8 cellular contexts compared by ENCODE assay signal in genomic region chr10:30783939-30784500, GRCh38.
DNase-seq lines count a peak whose midpoint lies in the region; ATAC-seq, FAIRE-seq and TF ChIP-seq lines count a peak whose summit lies in the region.

No MANE protein-coding gene starts in this region.

- H3K36me3 ChIP-seq in HepG2 (replicated peaks in 1 of 2; ENCODE audit: control insufficient read depth in 1 of 2, insufficient read depth in 2 of 2, low read length in 2 of 2), result no peaks in the 10 kb centered on the region

- H3K9ac ChIP-seq in HepG2 (ENCODE audit: insufficient read depth, low read depth, low read length), result no peak overlapping the region

- TF ChIP-seq POLR2A in HepG2 (IDR thresholded peaks at IDR 0.05; ENCODE audit: insufficient read depth in 1 of 2, low read depth in 2 of 2, low read length in 2 of 2), result no peak

- H3K36me3 Mint-ChIP-seq in activated CD4-positive, alpha-beta memory T cell treated with anti-CD3 and anti-CD28 coated beads, Interleukin-2, amount 10 ng/mL, durations not matched to agents 7 days and 5 days (ENCODE audit: low read depth), result no peaks in the 10 kb centered on the region

- H3K27ac ChIP-seq in dorsolateral prefrontal cortex (peak overlapping the region; percentile 80 to 99 (median 98)), HepG2 (ENCODE audit: extremely low read length, insufficient read depth, low read length) (no peak overlapping the region)

- no peak for FAIRE-seq in HepG2 (lab: Jason Lieb, UNC)

- peak; percentile 70 for DNase-seq in GM04504 (ENCODE audit: low read depth)
- peak; percentile 44 for DNase-seq in NCI-H748 treated with DMSO at 0.1 percent for 48 hours (lab: John Stamatoyannopoulos, UW)
- peak; percentile 88 for DNase-seq in activated CD4-positive, alpha-beta memory T cell treated with anti-CD3 and anti-CD28 coated beads, Interleukin-2, amount 10 ng/mL, durations not matched to agents 7 days and 5 days
- peak; percentile 76 to 94 (median 86) for DNase-seq in dorsolateral prefrontal cortex
- peak; percentile 22 for DNase-seq in HepG2 (ENCODE audit: low spot score)
- peak; percentile 85 to 86 for DNase-seq in stimulated activated CD4-positive, alpha-beta T cell treated with anti-CD3 and anti-CD28 coated beads, Interleukin-2, amount 100 ng/mL, for 24 hours

- ATAC-seq in HG03103 (IDR thresholded peaks at IDR 0.05; ENCODE audit: low read depth, unreplicated experiment), result peak; percentile 47
- ATAC-seq in HepG2, result peak; percentile 90
- ATAC-seq in HG03457 (IDR thresholded peaks at IDR 0.05; ENCODE audit: unreplicated experiment), result no peak

- peaks cover 5% of the 10 kb centered on the region; the same call in 1 of the 2 replicates for H4K20me1 ChIP-seq in HepG2 (ENCODE audit: insufficient read depth, low read length)

- POLR2A ChIA-PET in activated CD4-positive, alpha-beta memory T cell treated with anti-CD3 and anti-CD28 coated beads, Interleukin-2, amount 10 ng/mL, durations not matched to agents 7 days and 5 days (lab: Charles Lee), result interaction anchor here (0.5 to 3.2 kb wide), 12 partner anchors 38 to 1024 kb away, joined by 3 to 20 read pairs (median 3); partner anchors contain the start of genes ZEB1 and ZNF438
- POLR2A ChIA-PET in HepG2 (lab: Yijun Ruan, JAX), result no interaction called here

- no peak overlapping the region for H2AFZ ChIP-seq in HepG2 (ENCODE audit: low read length)

- BruUV-seq in HepG2 (replicated peaks; lab: Mats Ljungman, UMichigan), result no TSS peak

- peak; percentile 75 for TF ChIP-seq RAD21 in HepG2 (CRISPR knock-in tag; IDR thresholded peaks at IDR 0.05)

- TF ChIP-seq CTCF in dorsolateral prefrontal cortex (IDR thresholded peaks at IDR 0.05 in 54 of 56, conservative IDR thresholded peaks at IDR 0.05 in 2 of 56; ENCODE audit: low read depth in 1 of 56, partially characterized antibody in 56 of 56) (peak; percentile 47 to 93 (median 82)), HepG2 (CRISPR knock-in tag; IDR thresholded peaks at IDR 0.05) (peak; percentile 86)

- peak overlapping the region; percentile 79 for H3K27ac Mint-ChIP-seq in activated CD4-positive, alpha-beta memory T cell treated with anti-CD3 and anti-CD28 coated beads, Interleukin-2, amount 10 ng/mL, durations not matched to agents 7 days and 5 days

- no peaks in the 10 kb centered on the region for H3K9me3 ChIP-seq in HepG2 (ENCODE audit: low read length)

- H3K4me2 ChIP-seq in HepG2 (ENCODE audit: low read depth, low read length), result 0 out of 2 replicates have a peak overlapping the region, but pooled peaks have one; percentile 7

- no peak for TF ChIP-seq EP300 in HepG2 (IDR thresholded peaks at IDR 0.05; ENCODE audit: low read depth in 2 of 2, low read length in 2 of 2)
- TF ChIP-seq EP300 in HepG2 (CRISPR knock-in tag; IDR thresholded peaks at IDR 0.05; ENCODE audit: borderline replicate concordance), result no peak

- in situ Hi-C loops in HepG2 (cut with HindIII; ENCODE audit: extremely low pct_ligation_motif_present, low pct_unique_long_range_greater_than_20kb), result loop anchor here (10.0 to 25.0 kb wide), 2 partner anchors 701 to 978 kb away; no protein-coding TSS in a partner anchor

- no peaks in the 10 kb centered on the region for H3K27me3 ChIP-seq in dorsolateral prefrontal cortex
- peaks cover 0 to 62% of the 10 kb centered on the region in 2 experiments; a peak in 4 of 5 replicates for H3K27me3 ChIP-seq in HepG2 (ENCODE audit: control insufficient read depth in 1 of 2, insufficient read depth in 2 of 2, low read length in 2 of 2)

- peak overlapping the region; percentile 73 for H3K4me3 Mint-ChIP-seq in activated CD4-positive, alpha-beta memory T cell treated with anti-CD3 and anti-CD28 coated beads, Interleukin-2, amount 10 ng/mL, durations not matched to agents 7 days and 5 days

- WGBS in HepG2 (ENCODE audit: low lambda C conversion rate), result 30% methylated on average over 18 of the region's 18 CpGs

- H3K4me3 ChIP-seq in dorsolateral prefrontal cortex, result peak overlapping the region; percentile 48 to 89 (median 79)
- H3K4me3 ChIP-seq in HepG2 (replicated peaks in 1 of 3; ENCODE audit: insufficient read depth in 1 of 3, low read depth in 2 of 3, low read length in 3 of 3), result no peak overlapping the region

- peaks cover 33% of the 10 kb centered on the region for H3K4me1 Mint-ChIP-seq in activated CD4-positive, alpha-beta memory T cell treated with anti-CD3 and anti-CD28 coated beads, Interleukin-2, amount 10 ng/mL, durations not matched to agents 7 days and 5 days

- peaks cover 4% of the 10 kb centered on the region for H3K27me3 Mint-ChIP-seq in activated CD4-positive, alpha-beta memory T cell treated with anti-CD3 and anti-CD28 coated beads, Interleukin-2, amount 10 ng/mL, durations not matched to agents 7 days and 5 days

- H3K4me1 ChIP-seq in HepG2 (ENCODE audit: insufficient read depth, low read length), result 0 out of 2 replicates have a peak, but pooled peaks cover 7% of the 10 kb centered on the region

- H3K9me3 Mint-ChIP-seq in activated CD4-positive, alpha-beta memory T cell treated with anti-CD3 and anti-CD28 coated beads, Interleukin-2, amount 10 ng/mL, durations not matched to agents 7 days and 5 days, result no peaks in the 10 kb centered on the region

- CTCF ChIA-PET in activated CD4-positive, alpha-beta memory T cell treated with anti-CD3 and anti-CD28 coated beads, Interleukin-2, amount 10 ng/mL, durations not matched to agents 7 days and 5 days (lab: Charles Lee), result interaction anchor here (0.6 to 4.6 kb wide), 35 partner anchors 13 to 1025 kb away, joined by 3 to 29 read pairs (median 4); partner anchors contain the start of gene ZNF438
- CTCF ChIA-PET in HepG2 (lab: Yijun Ruan, JAX; ENCODE audit: low intra/inter-chr PET ratio, low total read pairs), result interaction anchor here (1.5 to 2.7 kb wide), 2 partner anchors 707 to 986 kb away, joined by 9 to 13 read pairs; no protein-coding TSS in a partner anchor

- H3K79me2 ChIP-seq in HepG2 (ENCODE audit: insufficient read depth, low read length), result no peaks in the 10 kb centered on the region

- intact Hi-C loops in dorsolateral prefrontal cortex (cut with DNase I), result loop anchor here (2.0 to 10.0 kb wide), 6 partner anchors 247 to 1023 kb away; partner anchors contain the start of gene ZNF438 (in 1 of the 2)
- intact Hi-C loops in HepG2 (cut with micrococcal nuclease; ENCODE audit: unreplicated experiment), result no loop called here

TF ChIP-seq in HepG2, 621 proteins besides CTCF, POLR2A, EP300 and RAD21:
- TF ChIP-seq SNAPC5 (CRISPR knock-in tag; IDR thresholded peaks at IDR 0.05; ENCODE audit: borderline replicate concordance) (no peak), XRCC5 (optimal IDR thresholded peaks at IDR 0.05; ENCODE audit: low read length) (peak; percentile 50), PATZ1 (CRISPR knock-in tag; IDR thresholded peaks at IDR 0.05) (peak; percentile 42; the same call in 1 of the 2 replicates), STAG1 (CRISPR knock-in tag; IDR thresholded peaks at IDR 0.05) (peak; percentile 85), KMT2A (CRISPR knock-in tag; IDR thresholded peaks at IDR 0.05) (no peak), ISX (CRISPR knock-in tag; conservative IDR thresholded peaks at IDR 0.05) (no peak), ATM (IDR thresholded peaks at IDR 0.05; ENCODE audit: borderline replicate concordance) (no peak), SP5 (CRISPR knock-in tag; IDR thresholded peaks at IDR 0.05; ENCODE audit: borderline replicate concordance, low read depth) (no peak), TIGD3 (CRISPR knock-in tag; IDR thresholded peaks at IDR 0.05; ENCODE audit: borderline replicate concordance) (no peak), KDM2A (CRISPR knock-in tag; IDR thresholded peaks at IDR 0.05; ENCODE audit: borderline replicate concordance, low read depth) (peak; percentile 45; the same call in 1 of the 2 replicates)

Comparison
In these comparisons a context has a peak if more than half of its experiments do, and no peak if none do; other contexts are left out.
1. DNase-seq: peak in every context shown above with its lines; median percentile 88 in activated CD4-positive, alpha-beta memory T cell treated with anti-CD3 and anti-CD28 coated beads, Interleukin-2, amount 10 ng/mL, durations not matched to agents 7 days and 5 days; 86 in dorsolateral prefrontal cortex; 86 in stimulated activated CD4-positive, alpha-beta T cell treated with anti-CD3 and anti-CD28 coated beads, Interleukin-2, amount 100 ng/mL, for 24 hours; 70 in GM04504; 44 in NCI-H748 treated with DMSO at 0.1 percent for 48 hours; 22 in HepG2.
2. H3K4me3 ChIP-seq: peak in dorsolateral prefrontal cortex (59 of 59); none in HepG2 (0 of 3).